In the genomic region with DNA sequence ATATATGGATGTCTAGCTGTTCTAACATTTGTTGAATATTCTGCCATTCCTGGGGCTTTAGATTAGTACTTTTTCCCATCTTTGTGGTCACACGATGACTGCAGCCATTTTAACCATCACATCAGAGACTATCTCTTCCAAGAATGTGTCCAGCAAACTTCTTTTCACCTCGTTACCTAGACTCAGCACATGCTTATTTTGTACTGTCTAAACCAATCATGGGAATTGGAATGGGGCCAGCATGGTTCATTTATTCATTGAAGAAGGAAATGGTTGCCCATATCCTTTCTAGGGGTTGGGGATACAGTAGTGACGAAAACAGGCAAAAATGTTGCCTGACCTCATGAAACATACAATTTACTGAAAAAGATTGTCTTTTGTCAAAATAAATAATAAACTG, we compare ENCODE assay signal across 16 cellular contexts.
"Had no signal": no experiment of that assay in that cellular context is flagged by ENCODE, and none has a peak within 500 bp of the region (broad histone marks: within the 10 kb centered on the region; RNA-seq: fewer than 3 reads in every experiment).

No MANE protein-coding gene starts in this region.

- H3K27me3 ChIP-seq: adrenal gland, gastrocnemius medialis, heart left ventricle, neutrophil, tibial nerve, vagina had no signal

- H3K4me3 Mint-ChIP-seq: endodermal cell, mesothelial cell of epicardium had no signal

- ATAC-seq: gastrocnemius medialis, heart left ventricle had no signal

- H3K27me3 Mint-ChIP-seq: activated naive CD4-positive, alpha-beta T cell treated with anti-CD3 and anti-CD28 coated beads, Interleukin-2, amount 10 ng/mL, durations not matched to agents 7 days and 5 days had no signal

- H3K9me3 ChIP-seq: adrenal gland, gastrocnemius medialis, heart left ventricle, neutrophil, tibial nerve, vagina had no signal

- H3K4me3 ChIP-seq: adrenal gland, dorsolateral prefrontal cortex, gastrocnemius medialis, heart left ventricle, tibial nerve, vagina had no signal

- H3K9me3 Mint-ChIP-seq: activated naive CD4-positive, alpha-beta T cell treated with anti-CD3 and anti-CD28 coated beads, Interleukin-2, amount 10 ng/mL, durations not matched to agents 7 days and 5 days had no signal

- H3K36me3 ChIP-seq: adrenal gland, neutrophil, tibial nerve, vagina had no signal

- H3K27ac Mint-ChIP-seq: endodermal cell, mesothelial cell of epicardium had no signal

- DNase-seq: activated CD4-positive, CD25-positive, alpha-beta regulatory T cell treated with anti-CD3 and anti-CD28 coated beads, Interleukin-2, amount 50 U/mL, for 72 hours; activated naive CD4-positive, alpha-beta T cell treated with anti-CD3 and anti-CD28 coated beads, Interleukin-2, amount 10 ng/mL, durations not matched to agents 7 days and 5 days; adrenal gland; dorsolateral prefrontal cortex; endodermal cell; erythroblast; gastrocnemius medialis; heart left ventricle; immature natural killer cell; retina; stimulated activated naive CD4-positive, alpha-beta T cell treated with Interleukin-2 at 50 U/mL for 16 hours; substantia nigra had no signal

- H3K27ac ChIP-seq: adrenal gland, dorsolateral prefrontal cortex, gastrocnemius medialis, heart left ventricle, neutrophil, tibial nerve, vagina had no signal
